In the genomic region with DNA sequence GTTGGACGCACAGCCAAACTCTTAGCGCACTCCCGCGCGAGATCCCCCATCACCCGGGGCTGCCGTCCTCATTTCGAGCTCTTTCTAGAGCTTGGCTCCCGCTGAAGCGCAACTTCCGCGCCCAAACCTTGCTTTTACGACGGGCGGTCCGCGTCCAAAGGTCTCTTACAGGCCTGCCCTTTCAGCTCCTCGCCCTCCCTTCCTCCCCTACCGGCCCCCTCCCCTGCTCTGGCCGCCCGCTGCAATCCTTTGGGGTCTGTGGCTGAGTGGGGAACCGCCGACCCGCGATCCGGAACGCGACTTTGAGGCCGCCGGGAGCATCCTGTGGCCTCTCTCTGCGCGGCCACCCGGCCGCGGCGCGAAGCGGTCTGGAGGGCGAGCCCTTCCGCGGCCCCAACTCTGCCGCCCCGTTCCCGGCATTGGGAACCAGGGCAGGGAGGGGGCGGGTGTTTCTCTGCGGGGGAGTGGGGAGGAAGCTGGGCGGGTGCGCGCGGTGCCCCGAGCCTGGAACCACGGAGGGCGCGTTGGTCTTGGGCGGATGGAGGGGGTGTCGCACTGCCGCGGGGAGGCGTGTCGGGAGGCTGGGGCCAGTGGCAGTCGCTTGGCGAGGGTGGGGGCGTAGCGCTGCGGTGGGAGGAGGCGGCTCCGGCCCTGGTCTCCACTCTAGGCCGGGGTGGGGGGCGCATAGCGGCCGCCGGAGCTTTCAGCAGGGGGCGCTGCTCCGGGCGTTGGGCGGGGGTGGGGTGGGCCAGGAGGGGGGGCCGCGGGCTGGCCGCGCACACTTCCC, we compare ENCODE assay signal across 8 cellular contexts. TPM values are rescaled to one million over a fixed set of nuclear protein-coding genes. Genes with fewer than 3 reads are reported as not detected.
A peak's percentile ranks its signal among the peaks of the same experiment; 100 is the strongest.
DNase-seq lines count a peak whose midpoint lies in the region; ATAC-seq and TF ChIP-seq lines count a peak whose summit lies in the region.

Gene GDF7 (plus strand): TSS at position 781 of the 787 bp plus-strand sequence. CDS start 96 bp downstream, outside the sequence.

- H3K4me1 Mint-ChIP-seq in stimulated activated memory B cell treated with anti-CD40 and anti-IgM and Interleukin-4, amounts not matched to agents 10 μg/mL and 1 μg/mL and 100 μg/mL, for 72 hours: peaks cover 72% of the 10 kb centered on the region

- intact Hi-C loops in adrenal gland (cut with DNase I): no loop called here

- peak within 1 kb of the TSS; percentile 90 for H3K4me3 Mint-ChIP-seq in stimulated activated memory B cell treated with anti-CD40 and anti-IgM and Interleukin-4, amounts not matched to agents 10 μg/mL and 1 μg/mL and 100 μg/mL, for 72 hours

- no peak for TF ChIP-seq CTCF in adrenal gland (IDR thresholded peaks at IDR 0.05)

- H3K4me3 ChIP-seq in GM08714 (ENCODE audit: low read length): peak within 1 kb of the TSS; percentile 15; the same call in 1 of the 2 replicates
- peak within 1 kb of the TSS in 2 of 4 donors; percentile 29 to 50 for H3K4me3 ChIP-seq in adrenal gland

- H3K4me1 ChIP-seq in adrenal gland (replicated peaks in 1 of 2): peaks cover 13 to 18% of the 10 kb centered on the region in 2 donors

- TF ChIP-seq POLR2A in adrenal gland (IDR thresholded peaks at IDR 0.05): no peak

- H3K27ac Mint-ChIP-seq in stimulated activated memory B cell treated with anti-CD40 and anti-IgM and Interleukin-4, amounts not matched to agents 10 μg/mL and 1 μg/mL and 100 μg/mL, for 72 hours: peak within 1 kb of the TSS; percentile 89

- H3K27me3 Mint-ChIP-seq in stimulated activated memory B cell treated with anti-CD40 and anti-IgM and Interleukin-4, amounts not matched to agents 10 μg/mL and 1 μg/mL and 100 μg/mL, for 72 hours: no peaks in the 10 kb centered on the region

- H3K9me3 ChIP-seq in adrenal gland (replicated peaks in 1 of 3): no peaks in the 10 kb centered on the region

- H3K36me3 ChIP-seq in adrenal gland (replicated peaks in 1 of 2): no peaks in the 10 kb centered on the region

- 0 to 1% (median 1%) methylated on average over 24 to 80 of the region's 80 CpGs for WGBS in adrenal gland, 4 donors

- DNase-seq in adrenal gland (peak in 4 of 7 donors; percentile 16 to 53 (median 42)), iPS-NIHi7 (ENCODE audit: extremely low spot score) (peak; percentile 66), kidney glomerular epithelial cell (lab: John Stamatoyannopoulos, UW) (no peak)

- ATAC-seq in HG03432 (IDR thresholded peaks at IDR 0.05; ENCODE audit: unreplicated experiment) (peak; percentile 32), HG03095 (IDR thresholded peaks at IDR 0.05; ENCODE audit: unreplicated experiment) (no peak), GM21786 (IDR thresholded peaks at IDR 0.05; ENCODE audit: unreplicated experiment) (no peak)
- peak; percentile 89 for ATAC-seq in stimulated activated memory B cell treated with anti-CD40 and anti-IgM and Interleukin-4, amounts not matched to agents 10 μg/mL and 1 μg/mL and 100 μg/mL, for 72 hours

- no peaks in the 10 kb centered on the region for H3K36me3 Mint-ChIP-seq in stimulated activated memory B cell treated with anti-CD40 and anti-IgM and Interleukin-4, amounts not matched to agents 10 μg/mL and 1 μg/mL and 100 μg/mL, for 72 hours

- H3K27me3 ChIP-seq in adrenal gland: peaks cover 77% of the 10 kb centered on the region

- H3K27ac ChIP-seq in adrenal gland: peak within 1 kb of the TSS in 1 of 5 donors; percentile 9

- H3K9me3 Mint-ChIP-seq in stimulated activated memory B cell treated with anti-CD40 and anti-IgM and Interleukin-4, amounts not matched to agents 10 μg/mL and 1 μg/mL and 100 μg/mL, for 72 hours: no peaks in the 10 kb centered on the region

RNA-seq across cellular contexts. Expression of gene GDF7, which starts in this region (rescaled TPM):
- total RNA-seq in adrenal gland: 1 to 10 TPM in 3 of 8 donors, under 1 TPM in 5; 0.17 to 1.8 (median 0.51) TPM
- under 1 TPM; 0.22 to 0.30 (median 0.24) TPM for polyA plus RNA-seq in adrenal gland

Comparison
In these comparisons a context has a peak if more than half of its experiments do, and no peak if none do; other contexts are left out.
1. ATAC-seq: peak in HG03432 (single experiment) and stimulated activated memory B cell treated with anti-CD40 and anti-IgM and Interleukin-4, amounts not matched to agents 10 μg/mL and 1 μg/mL and 100 μg/mL, for 72 hours (single experiment); none in HG03095 (single experiment) and GM21786 (single experiment).